In genomic region chr10:113945687-113946085, GRCh38 we compare ENCODE assay signal across 24 cellular contexts.
"Had no signal": no experiment of that assay in that cellular context is flagged by ENCODE, and none has a peak within 500 bp of the region (broad histone marks: within the 10 kb centered on the region; RNA-seq: fewer than 3 reads in every experiment).

No MANE protein-coding gene starts in this region.

- H3K4me3 Mint-ChIP-seq: activated naive CD4-positive, alpha-beta T cell treated with anti-CD3 and anti-CD28 coated beads, Interleukin-2, amount 50 U/mL, for 24 hours; brain; immature natural killer cell; natural killer cell treated with Interleukin-12 subunit alpha and Interleukin-12 subunit beta and Interleukin-15 and Interleukin-18, amount 100 ng/mL, for 72 hours; stimulated activated effector memory CD8-positive, alpha-beta T cell treated with anti-CD3 and anti-CD28 coated beads, Interleukin-12 subunit alpha, Interleukin-12 subunit beta, amount 100 ng/mL, for 72 hours; stimulated activated naive CD8-positive, alpha-beta T cell treated with anti-CD3 and anti-CD28 coated beads, Interleukin-15, amount 100 ng/mL, for 72 hours had no signal

- H3K27ac Mint-ChIP-seq: activated naive CD4-positive, alpha-beta T cell treated with anti-CD3 and anti-CD28 coated beads, Interleukin-2, amount 50 U/mL, for 24 hours; brain; immature natural killer cell; natural killer cell treated with Interleukin-12 subunit alpha and Interleukin-12 subunit beta and Interleukin-15 and Interleukin-18, amount 100 ng/mL, for 72 hours; stimulated activated effector memory CD8-positive, alpha-beta T cell treated with anti-CD3 and anti-CD28 coated beads, Interleukin-12 subunit alpha, Interleukin-12 subunit beta, amount 100 ng/mL, for 72 hours; stimulated activated naive CD8-positive, alpha-beta T cell treated with anti-CD3 and anti-CD28 coated beads, Interleukin-15, amount 100 ng/mL, for 72 hours had no signal

- H3K4me3 ChIP-seq: left lung, right lobe of liver, skin epidermis, suprapubic skin, tibial nerve, vagina had no signal

- H3K27ac ChIP-seq: neutrophil, parathyroid adenoma, right lobe of liver, skin epidermis, suprapubic skin, tibial nerve, vagina had no signal

- H3K4me1 Mint-ChIP-seq: activated naive CD4-positive, alpha-beta T cell treated with anti-CD3 and anti-CD28 coated beads, Interleukin-2, amount 50 U/mL, for 24 hours; stimulated activated effector memory CD8-positive, alpha-beta T cell treated with anti-CD3 and anti-CD28 coated beads, Interleukin-12 subunit alpha, Interleukin-12 subunit beta, amount 100 ng/mL, for 72 hours had no signal

- H3K36me3 ChIP-seq: left lung, neutrophil, right lobe of liver, suprapubic skin, tibial nerve, vagina had no signal

- DNase-seq: activated CD4-positive, alpha-beta T cell treated with anti-CD3 and anti-CD28 coated beads for 1 hour; activated CD4-positive, alpha-beta T cell treated with anti-CD3 and anti-CD28 coated beads, Interleukin-2, amount 50 U/mL, for 1 hour; activated gamma-delta T cell treated with Interleukin-2 at 50 U/mL for 16 hours; activated T-cell treated with anti-CD3 and anti-CD28 coated beads, Interleukin-2, amount 50 U/mL, for 1 hour; anterior cingulate cortex; caudate nucleus; effector memory CD4-positive, alpha-beta T cell; foreskin melanocyte; immature natural killer cell; right lobe of liver; stimulated activated CD4-positive, alpha-beta T cell treated with anti-CD3 and anti-CD28 coated beads, Interleukin-2, amount 100 ng/mL, for 24 hours; stimulated activated naive CD8-positive, alpha-beta T cell treated with anti-CD3 and anti-CD28 coated beads, Interleukin-15, amount 100 ng/mL, for 72 hours had no signal

- FAIRE-seq: TTC549 had no signal

- H3K36me3 Mint-ChIP-seq: activated naive CD4-positive, alpha-beta T cell treated with anti-CD3 and anti-CD28 coated beads, Interleukin-2, amount 50 U/mL, for 24 hours; brain; natural killer cell treated with Interleukin-12 subunit alpha and Interleukin-12 subunit beta and Interleukin-15 and Interleukin-18, amount 100 ng/mL, for 72 hours; stimulated activated effector memory CD8-positive, alpha-beta T cell treated with anti-CD3 and anti-CD28 coated beads, Interleukin-12 subunit alpha, Interleukin-12 subunit beta, amount 100 ng/mL, for 72 hours had no signal

- H2AFZ ChIP-seq: parathyroid adenoma had no signal

- H3K9me3 ChIP-seq: left lung, neutrophil, right lobe of liver, suprapubic skin, tibial nerve, vagina had no signal

- H3K9me3 Mint-ChIP-seq: activated naive CD4-positive, alpha-beta T cell treated with anti-CD3 and anti-CD28 coated beads, Interleukin-2, amount 50 U/mL, for 24 hours; immature natural killer cell; natural killer cell treated with Interleukin-12 subunit alpha and Interleukin-12 subunit beta and Interleukin-15 and Interleukin-18, amount 100 ng/mL, for 72 hours; stimulated activated effector memory CD8-positive, alpha-beta T cell treated with anti-CD3 and anti-CD28 coated beads, Interleukin-12 subunit alpha, Interleukin-12 subunit beta, amount 100 ng/mL, for 72 hours had no signal

- H3K4me1 ChIP-seq: parathyroid adenoma, tibial nerve, vagina had no signal

- H3K79me2 ChIP-seq: parathyroid adenoma had no signal

- H3K27me3 ChIP-seq: left lung, right lobe of liver, suprapubic skin, tibial nerve, vagina had no signal

- H3K9ac ChIP-seq: parathyroid adenoma had no signal

- ATAC-seq: natural killer cell treated with Interleukin-12 subunit alpha and Interleukin-12 subunit beta and Interleukin-15 and Interleukin-18, amount 100 ng/mL, for 72 hours; stimulated activated effector memory CD8-positive, alpha-beta T cell treated with anti-CD3 and anti-CD28 coated beads, Interleukin-12 subunit alpha, Interleukin-12 subunit beta, amount 100 ng/mL, for 72 hours; stimulated activated naive CD8-positive, alpha-beta T cell treated with anti-CD3 and anti-CD28 coated beads, Interleukin-15, amount 100 ng/mL, for 72 hours had no signal
